Comparison of ENCODE assay signal across 12 cellular contexts in genomic region chr7:102890292-102890970, GRCh38. TPM values are rescaled to one million over a fixed set of nuclear protein-coding genes. Genes with fewer than 3 reads are reported as not detected.
DNase-seq lines count a peak whose midpoint lies in the region; ATAC-seq and TF ChIP-seq lines count a peak whose summit lies in the region.
"Had no signal": no experiment of that assay in that cellular context is flagged by ENCODE, and none has a peak within 500 bp of the region (broad histone marks: within the 10 kb centered on the region; RNA-seq: fewer than 3 reads in every experiment).

No MANE protein-coding gene starts in this region.

- no peak for TF ChIP-seq CTCF in AG04450 (IDR thresholded peaks at IDR 0.05; ENCODE audit: low read depth, low read length)
- no peak for TF ChIP-seq CTCF in GM23338 (conservative IDR thresholded peaks at IDR 0.05; ENCODE audit: low read depth in 2 of 2)
- no peak for TF ChIP-seq CTCF in GM10248 (IDR thresholded peaks at IDR 0.05; ENCODE audit: control extremely low read depth, extremely low read depth, low read depth, missing control alignments)

- no peaks in the 10 kb centered on the region for H3K4me1 Mint-ChIP-seq in GM23338

- H3K27ac Mint-ChIP-seq in GM23338, result no peak overlapping the region

- H3K4me1 ChIP-seq in muscle layer of duodenum (ENCODE audit: control insufficient read depth in 1 of 2, insufficient read depth in 2 of 2, low read length in 2 of 2) (peaks cover 11 to 20% of the 10 kb centered on the region in 2 donors), GM23338 (ENCODE audit: insufficient read depth) (no peaks in the 10 kb centered on the region)

- H3K4me2 ChIP-seq in GM23338, result no peak overlapping the region

- peak overlapping the region; percentile 90 for H3K27ac ChIP-seq in AG04450 (ENCODE audit: low read depth, low read length)
- peak overlapping the region; percentile 62 for H3K27ac ChIP-seq in muscle layer of duodenum (ENCODE audit: low read length)
- H3K27ac ChIP-seq in GM23338 (ENCODE audit: low read depth), result no peak overlapping the region

- ATAC-seq in GM21381 (IDR thresholded peaks at IDR 0.05; ENCODE audit: unreplicated experiment) (no peak), GM23338 (no peak)

- H3K9me2 ChIP-seq in GM23338 (ENCODE audit: insufficient read depth), result peaks cover 2% of the 10 kb centered on the region

- H3K79me2 ChIP-seq in GM23338 (replicated peaks; ENCODE audit: insufficient read depth), result no peaks in the 10 kb centered on the region

- CTCF ChIA-PET in AG04450 (lab: Charles Lee), result interaction anchor here (0.6 to 1.6 kb wide), 3 partner anchors 17 to 172 kb away, joined by 3 to 12 read pairs (median 3); no protein-coding TSS in a partner anchor
- CTCF ChIA-PET in GM10248 (lab: Yijun Ruan, JAX), result interaction anchor here (0.9 to 1.3 kb wide), 3 partner anchors 10 to 28 kb away, joined by 3 read pairs; no protein-coding TSS in a partner anchor

- H3K27me3 ChIP-seq in AG04450 (ENCODE audit: control insufficient read depth, insufficient read depth, low read length) (no peaks in the 10 kb centered on the region), muscle layer of duodenum (ENCODE audit: low read depth, low read length) (no peaks in the 10 kb centered on the region), GM23338 (ENCODE audit: insufficient read depth) (no peaks in the 10 kb centered on the region)

- H3K36me3 ChIP-seq in muscle layer of duodenum (ENCODE audit: control insufficient read depth in 1 of 2, insufficient read depth in 2 of 2, low read length in 2 of 2) (no peaks in the 10 kb centered on the region), GM23338 (ENCODE audit: insufficient read depth) (no peaks in the 10 kb centered on the region)

- H3F3A ChIP-seq in GM23338 (replicated peaks; ENCODE audit: low read depth), result no peaks in the 10 kb centered on the region

- H4K20me1 ChIP-seq in GM23338 (replicated peaks; ENCODE audit: insufficient read depth), result no peaks in the 10 kb centered on the region

- no peak overlapping the region for H3K4me3 Mint-ChIP-seq in GM23338

- H3K36me3 Mint-ChIP-seq in GM23338 (ENCODE audit: low read depth), result no peaks in the 10 kb centered on the region

- H2AFZ ChIP-seq in GM23338, result no peak overlapping the region

- peak; percentile 77 for DNase-seq in AG04450 (ENCODE audit: low read depth, low spot score)
- peak; percentile 80 for DNase-seq in MV-4-11 (lab: John Stamatoyannopoulos, UW)
- peak; percentile 97 for DNase-seq in brain pericyte (ENCODE audit: low read depth, low spot score)
- DNase-seq in GM23338 (ENCODE audit: low spot score), result no peak
- DNase-seq in GM10248 (ENCODE audit: extremely low spot score), result no peak
- no peak for DNase-seq in activated naive CD4-positive, alpha-beta T cell (lab: John Stamatoyannopoulos, UW)
- DNase-seq: activated CD8-positive, alpha-beta memory T cell treated with anti-CD3 and anti-CD28 coated beads, Interleukin-2, amount 50 U/mL, for 48 hours; C1 segment of cervical spinal cord; KG1; NCI-H524 had no signal

- POLR2A ChIA-PET in AG04450 (lab: Yijun Ruan, JAX) (interaction anchor here (0.7 to 3.0 kb wide), 8 partner anchors 14 to 170 kb away, joined by 3 to 22 read pairs (median 6); partner anchors contain the start of gene LRRC17), GM10248 (lab: Yijun Ruan, JAX) (no interaction called here)

- H3K9me3 Mint-ChIP-seq in GM23338, result no peaks in the 10 kb centered on the region

- H3K4me3 ChIP-seq in AG04450 (ENCODE audit: low read depth, low read length) (no peak overlapping the region), muscle layer of duodenum (ENCODE audit: low read depth in 1 of 2, low read length in 2 of 2) (no peak overlapping the region), GM23338 (no peak overlapping the region)

- H3K27me3 Mint-ChIP-seq in GM23338 (ENCODE audit: insufficient read depth, low read depth, poor library complexity), result peaks cover 2% of the 10 kb centered on the region

- H3K9me3 ChIP-seq in AG04450 (ENCODE audit: control insufficient read depth, insufficient read depth, low read length), result no peaks in the 10 kb centered on the region
- no peaks in the 10 kb centered on the region for H3K9me3 ChIP-seq in muscle layer of duodenum (ENCODE audit: control insufficient read depth in 1 of 2, low read length in 2 of 2)

TF ChIP-seq in GM23338, 12 proteins besides CTCF, POLR2A, EP300 and RAD21 (continues in another document):
- no peak for TF ChIP-seq ETS1 (IDR thresholded peaks at IDR 0.05)
- TF ChIP-seq ZNF462 (CRISPR knock-in tag; IDR thresholded peaks at IDR 0.05), result no peak
- no peak for TF ChIP-seq JUNB (IDR thresholded peaks at IDR 0.05; ENCODE audit: unreplicated experiment)
- TF ChIP-seq EZH2 (IDR thresholded peaks at IDR 0.05; ENCODE audit: low read depth, unreplicated experiment), result no peak

RNA-seq across cellular contexts. Expression of gene LRRC17, which starts 22.4 kb away (rescaled TPM):
- 813 and 964 TPM in 2 replicates for polyA plus RNA-seq in AG04450 (2011; rRNA removed)
- 234 and 241 TPM in 2 replicates for polyA minus RNA-seq in AG04450 (2011; rRNA and poly(A)+ RNA removed)
- 3.1 and 9.4 TPM in 2 replicates for total RNA-seq in GM23338 (2014; rRNA removed; shearing (Covaris generic))
- polyA plus RNA-seq in GM23338 (2016; fragmentation: Nextera tagmentation; extraction: Ambion mirVana), result 1.0 and 2.8 TPM in 2 replicates

Comparison
In these comparisons a context has a peak if more than half of its experiments do, and no peak if none do; other contexts are left out.
1. DNase-seq: peak in AG04450 (single experiment), MV-4-11 (single experiment) and brain pericyte (single experiment); none in GM23338 (single experiment), GM10248 (single experiment) and activated naive CD4-positive, alpha-beta T cell (0 of 4).
2. RNA of gene LRRC17, which starts 22.4 kb away (polyA plus RNA-seq): 813 to 964 TPM in AG04450; 1.0 to 2.8 TPM in GM23338; every median in the first group is over 100 times any median in the second.